In genomic region chr4:19473569-19473968, GRCh38 we compare ENCODE assay signal across 18 cellular contexts.
"Had no signal": no experiment of that assay in that cellular context is flagged by ENCODE, and none has a peak within 500 bp of the region (broad histone marks: within the 10 kb centered on the region; RNA-seq: fewer than 3 reads in every experiment).

No MANE protein-coding gene starts in this region.

- H3K4me3 Mint-ChIP-seq: activated naive CD8-positive, alpha-beta T cell treated with anti-CD3 and anti-CD28 coated beads, Interleukin-2, amount 50 U/mL, for 24 hours; effector memory CD8-positive, alpha-beta T cell; natural killer cell had no signal

- ATAC-seq: activated CD4-positive, CD25-positive, alpha-beta regulatory T cell treated with anti-CD3 and anti-CD28 coated beads, Interleukin-2, amount 50 U/mL, for 24 hours; activated naive CD8-positive, alpha-beta T cell treated with anti-CD3 and anti-CD28 coated beads, Interleukin-2, amount 50 U/mL, for 24 hours; effector memory CD8-positive, alpha-beta T cell; natural killer cell had no signal

- H3K4me1 ChIP-seq: right atrium auricular region, transverse colon had no signal

- H3K36me3 Mint-ChIP-seq: natural killer cell had no signal

- H3K27me3 ChIP-seq: right atrium auricular region, transverse colon had no signal

- H3K27ac ChIP-seq: right atrium auricular region, transverse colon had no signal

- H3K27ac Mint-ChIP-seq: activated naive CD8-positive, alpha-beta T cell treated with anti-CD3 and anti-CD28 coated beads, Interleukin-2, amount 50 U/mL, for 24 hours; effector memory CD8-positive, alpha-beta T cell; natural killer cell had no signal

- H3K27me3 Mint-ChIP-seq: activated naive CD8-positive, alpha-beta T cell treated with anti-CD3 and anti-CD28 coated beads, Interleukin-2, amount 50 U/mL, for 24 hours; effector memory CD8-positive, alpha-beta T cell had no signal

- H3K36me3 ChIP-seq: right atrium auricular region, transverse colon had no signal

- DNase-seq: activated CD4-positive, alpha-beta T cell treated with anti-CD3 and anti-CD28 coated beads, Interleukin-2, amount 50 U/mL, for 1 hour; activated naive CD4-positive, alpha-beta T cell treated with Interleukin-2 at 50 U/mL for 16 hours; activated naive CD8-positive, alpha-beta T cell treated with anti-CD3 and anti-CD28 coated beads, Interleukin-2, amount 50 U/mL, for 24 hours; dermis blood vessel endothelial cell; effector memory CD8-positive, alpha-beta T cell; glutamatergic neuron; hypothalamus; kidney glomerular epithelial cell; mesenchymal stem cell; natural killer cell; nucleus accumbens; small intestine; stimulated activated CD4-positive, alpha-beta T cell treated with anti-CD3 and anti-CD28 coated beads, Interleukin-4, amount 100 ng/mL, for 24 hours; stimulated activated naive CD4-positive, alpha-beta T cell; T-helper 9 cell; transverse colon had no signal

- H3K4me1 Mint-ChIP-seq: activated naive CD8-positive, alpha-beta T cell treated with anti-CD3 and anti-CD28 coated beads, Interleukin-2, amount 50 U/mL, for 24 hours; natural killer cell had no signal

- H3K4me3 ChIP-seq: right atrium auricular region, transverse colon had no signal
